ENCODE assay signal across 18 cellular contexts in the genomic region with DNA sequence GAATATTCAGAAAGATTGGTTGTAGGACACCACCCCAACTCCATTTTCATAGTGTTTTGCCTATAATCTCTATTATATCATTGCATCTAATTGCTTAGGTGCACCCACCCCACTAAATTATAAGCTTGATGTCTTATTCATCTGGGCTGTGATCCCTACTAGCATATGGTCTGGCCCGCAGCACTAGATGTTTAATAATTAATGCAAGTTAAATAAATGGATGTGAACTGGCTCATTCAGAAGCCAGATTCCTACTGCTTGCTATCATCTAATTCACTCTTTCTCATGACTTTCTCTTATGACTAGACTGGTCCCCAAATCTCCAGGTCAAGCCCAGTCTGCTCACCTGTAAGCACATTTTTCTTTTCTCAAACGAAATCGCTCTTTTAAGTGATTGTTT.
DNase-seq lines count a peak whose midpoint lies in the region; TF ChIP-seq lines count a peak whose summit lies in the region.
"Had no signal": no experiment of that assay in that cellular context is flagged by ENCODE, and none has a peak within 500 bp of the region (broad histone marks: within the 10 kb centered on the region; RNA-seq: fewer than 3 reads in every experiment).

No MANE protein-coding gene starts in this region.

- no peaks in the 10 kb centered on the region for H3K27me3 Mint-ChIP-seq in mesothelial cell of epicardium (ENCODE audit: low read depth)
- H3K27me3 Mint-ChIP-seq: B cell had no signal

- TF ChIP-seq CTCF in mesothelial cell of epicardium (IDR thresholded peaks at IDR 0.05; ENCODE audit: unreplicated experiment) = no peak

- H3K36me3 Mint-ChIP-seq in mesothelial cell of epicardium = peaks cover 17% of the 10 kb centered on the region
- H3K36me3 Mint-ChIP-seq: IgD-negative memory B cell had no signal

- H3K4me3 Mint-ChIP-seq in mesothelial cell of epicardium = no peak overlapping the region
- H3K4me3 Mint-ChIP-seq: B cell; CD8-positive, alpha-beta T cell; IgD-negative memory B cell had no signal

- in situ Hi-C loops in Caki2 (cut with HindIII; ENCODE audit: low pct_unique_long_range_greater_than_20kb, low sequenced_read_pairs) = no loop called here
- in situ Hi-C loops in ACHN (cut with HindIII; ENCODE audit: low pct_ligation_motif_present, low pct_unique_long_range_greater_than_20kb, low sequenced_read_pairs) = no loop called here

- H3K27ac Mint-ChIP-seq in mesothelial cell of epicardium = peak overlapping the region; percentile 89
- H3K27ac Mint-ChIP-seq: B cell; CD8-positive, alpha-beta T cell; IgD-negative memory B cell had no signal

- DNase-seq in Caki2 (ENCODE audit: low read depth) = peak; percentile 17
- DNase-seq in DMS 273 treated with DMSO at 0.1 percent for 48 hours (lab: John Stamatoyannopoulos, UW) = peak; percentile 3
- DNase-seq in NCI-H526 (lab: John Stamatoyannopoulos, UW) = peak; percentile 8 to 24
- no peak for DNase-seq in mesothelial cell of epicardium (ENCODE audit: low spot score in 2 of 2, unreplicated experiment in 2 of 2)
- no peak for DNase-seq in HK-2 (ENCODE audit: unreplicated experiment)
- no peak for DNase-seq in DMS153 (lab: John Stamatoyannopoulos, UW)
- DNase-seq in ACHN = no peak
- DNase-seq: CD8-positive, alpha-beta T cell; GM23248; H7; NCI-H1048; NCI-H1417 treated with DMSO at 0.1 percent for 48 hours; NCI-H1930; NCI-H2107; NCI-H774; PC-9 had no signal

- H3K4me1 Mint-ChIP-seq in mesothelial cell of epicardium = peaks cover 56% of the 10 kb centered on the region
- H3K4me1 Mint-ChIP-seq: B cell, IgD-negative memory B cell had no signal

- peaks cover 23% of the 10 kb centered on the region for H3K9me3 Mint-ChIP-seq in mesothelial cell of epicardium

Comparison
In these comparisons a context has a peak if more than half of its experiments do, and no peak if none do; other contexts are left out.
1. DNase-seq: peak in Caki2 (single experiment), DMS 273 treated with DMSO at 0.1 percent for 48 hours (single experiment) and NCI-H526 (2 of 2); none in mesothelial cell of epicardium (0 of 2), HK-2 (single experiment), DMS153 (single experiment) and ACHN (single experiment).